In genomic region chr7:82358009-82358578, GRCh38 we compare ENCODE assay signal across 17 cellular contexts.
A peak's percentile ranks its signal among the peaks of the same experiment; 100 is the strongest.
DNase-seq lines count a peak whose midpoint lies in the region; ATAC-seq, FAIRE-seq and TF ChIP-seq lines count a peak whose summit lies in the region.
"Had no signal": no experiment of that assay in that cellular context is flagged by ENCODE, and none has a peak within 500 bp of the region (broad histone marks: within the 10 kb centered on the region; RNA-seq: fewer than 3 reads in every experiment).

No MANE protein-coding gene starts in this region.

- no peaks in the 10 kb centered on the region for H3K79me2 ChIP-seq in mammary epithelial cell (ENCODE audit: insufficient read depth, low read length)

- H3K36me3 ChIP-seq in right atrium auricular region (no peaks in the 10 kb centered on the region), mammary epithelial cell (ENCODE audit: insufficient read depth, low read length) (no peaks in the 10 kb centered on the region)
- H3K36me3 ChIP-seq: SJSA1 had no signal

- H3K27ac ChIP-seq in right atrium auricular region (no peak overlapping the region), caudate nucleus (ENCODE audit: low read depth, low read length) (peak overlapping the region; percentile 53), mammary epithelial cell (ENCODE audit: insufficient read depth, low read depth, low read length) (no peak overlapping the region)
- H3K27ac ChIP-seq: SJSA1 had no signal

- in situ Hi-C loops in mammary epithelial cell (cut with MboI; ENCODE audit: low sequenced_read_pairs in 2 of 2): no loop called here

- H2AFZ ChIP-seq in mammary epithelial cell (ENCODE audit: low read depth, low read length): no peak overlapping the region

- no TSS peak for BruUV-seq in mammary epithelial cell (replicated peaks; lab: Mats Ljungman, UMichigan)

- DNase-seq in Right ventricle myocardium superior: no peak
- no peak for DNase-seq in right atrium auricular region (ENCODE audit: low spot score)
- DNase-seq in caudate nucleus (lab: John Stamatoyannopoulos, UW): no peak
- DNase-seq in NCI-H2081 (lab: John Stamatoyannopoulos, UW): no peak
- DNase-seq in RCC 7860 (ENCODE audit: low spot score): no peak
- no peak for DNase-seq in mammary epithelial cell
- DNase-seq: 8988T, DMS79, H7, Kasumi-1, NCI-H1417, NCI-H1694 treated with DMSO at 0.1 percent for 48 hours, NCI-H226, NCI-H774 had no signal

- CTCF ChIA-PET in mammary epithelial cell (lab: Charles Lee; ENCODE audit: low non-redundant PET): no interaction called here

- 69% methylated on average over 2 of the region's 2 CpGs for WGBS in mammary epithelial cell (ENCODE audit: low coverage, missing lambda C conversion rate)

- peaks cover 0 to 13% of the 10 kb centered on the region in 2 donors for H3K4me1 ChIP-seq in right atrium auricular region
- no peaks in the 10 kb centered on the region for H3K4me1 ChIP-seq in mammary epithelial cell (ENCODE audit: insufficient read depth, low read length)

- H3K9me3 ChIP-seq in right atrium auricular region (no peaks in the 10 kb centered on the region), mammary epithelial cell (replicated peaks; ENCODE audit: insufficient read depth, low read length) (no peaks in the 10 kb centered on the region)
- H3K9me3 ChIP-seq: SJSA1 had no signal

- H3K4me3 ChIP-seq in right atrium auricular region (no peak overlapping the region), mammary epithelial cell (replicated peaks in 1 of 3; ENCODE audit: insufficient read depth in 1 of 3, low read depth in 2 of 3, low read length in 3 of 3) (no peak overlapping the region)
- H3K4me3 ChIP-seq: SJSA1 had no signal

- H3K27me3 ChIP-seq in right atrium auricular region: no peaks in the 10 kb centered on the region
- H3K27me3 ChIP-seq in mammary epithelial cell (ENCODE audit: insufficient read depth, low read length): no peaks in the 10 kb centered on the region
- H3K27me3 ChIP-seq: SJSA1 had no signal

- intact Hi-C loops in Right ventricle myocardium superior (cut with DNase I): no loop called here
- intact Hi-C loops in mammary epithelial cell (cut with micrococcal nuclease): no loop called here

- no peak overlapping the region for H3K4me2 ChIP-seq in mammary epithelial cell (ENCODE audit: insufficient read depth, low read depth, low read length)

- peak; percentile 36 for FAIRE-seq in islet of Langerhans (lab: Jason Lieb, UNC)
- no peak for FAIRE-seq in RCC 7860 (lab: Jason Lieb, UNC)

- H4K20me1 ChIP-seq in mammary epithelial cell (ENCODE audit: insufficient read depth, low read length): no peaks in the 10 kb centered on the region

- dilution Hi-C loops in mammary epithelial cell (cut with HindIII; ENCODE audit: low sequenced_read_pairs): no loop called here

- H3K9ac ChIP-seq in mammary epithelial cell (ENCODE audit: insufficient read depth, low read length): no peak overlapping the region

- TF ChIP-seq CTCF in right atrium auricular region (IDR thresholded peaks at IDR 0.05): no peak
- TF ChIP-seq CTCF in mammary epithelial cell (conservative IDR thresholded peaks at IDR 0.05 in 1 of 2, IDR thresholded peaks at IDR 0.05 in 1 of 2; ENCODE audit: extremely low read depth in 1 of 2, insufficient read depth in 1 of 2, low read depth in 1 of 2, low read length in 2 of 2): no peak

- peak; percentile 51 for ATAC-seq in Right ventricle myocardium superior (ENCODE audit: poor library complexity)
- ATAC-seq: Panc1 had no signal
